Comparison of ENCODE assay signal across 8 cellular contexts in genomic region chr4:83455300-83456183, GRCh38. TPM values are rescaled to one million over a fixed set of nuclear protein-coding genes. Genes with fewer than 3 reads are reported as not detected.
DNase-seq lines count a peak whose midpoint lies in the region; ATAC-seq and TF ChIP-seq lines count a peak whose summit lies in the region.

TSS of gene HELQ (minus strand) at chr4:83455823. CDS start at chr4:83455693, 130 bp downstream.
TSS of gene MRPS18C (plus strand) at chr4:83456058. CDS start at chr4:83456078, 20 bp downstream.

- ATAC-seq in GM21786 (IDR thresholded peaks at IDR 0.05; ENCODE audit: unreplicated experiment) (peak; percentile 92), esophagus mucosa (peak; percentile 97)

- H3K36me3 ChIP-seq in DOHH2 (ENCODE audit: control insufficient read depth, low read length) = peaks cover 82% of the 10 kb centered on the region
- H3K36me3 ChIP-seq in KOPT-K1 (ENCODE audit: insufficient read depth, low read length) = peaks cover 68% of the 10 kb centered on the region
- H3K36me3 ChIP-seq in Peyer's patch = peaks cover 0 to 25% (median 0%) of the 10 kb centered on the region in 3 donors
- peaks cover 35% of the 10 kb centered on the region for H3K36me3 ChIP-seq in muscle layer of colon (ENCODE audit: insufficient read depth, low read length)

- TF ChIP-seq POLR2A in Peyer's patch (IDR thresholded peaks at IDR 0.05) = peak in 1 of 2 donors; percentile 47

- no peaks in the 10 kb centered on the region for H3K9me2 ChIP-seq in DOHH2 (replicated peaks; ENCODE audit: control insufficient read depth, low read length)

- TF ChIP-seq CTCF in DOHH2 (IDR thresholded peaks at IDR 0.05; ENCODE audit: low read depth, low read length, poor library complexity, severe bottlenecking) (peak; percentile 6), Peyer's patch (IDR thresholded peaks at IDR 0.05) (peak in 3 of 6 experiments; percentile 33 to 42 (median 34))

- H3K9ac ChIP-seq in muscle layer of colon (ENCODE audit: low read length) = peak within 1 kb of the TSS; percentile 97

- H3K4me3 ChIP-seq in DOHH2 (ENCODE audit: low read length) (peak within 1 kb of the TSS; percentile 90), Peyer's patch (peak within 1 kb of the TSS; percentile 63 to 76 (median 66)), muscle layer of colon (ENCODE audit: low read depth in 1 of 2, low read length in 2 of 2) (peak within 1 kb of the TSS; percentile 38 to 98)

- peak within 1 kb of the TSS; percentile 75 for H3K4me2 ChIP-seq in DOHH2 (ENCODE audit: low read length)

- peak; percentile 92 to 99 (median 98) for DNase-seq in Peyer's patch
- DNase-seq in activated T-cell treated with anti-CD3 and anti-CD28 coated beads, Interleukin-2, amount 50 U/mL, for 48 hours = peak; percentile 94 to 95
- peak; percentile 86 for DNase-seq in stimulated activated CD8-positive, alpha-beta memory T cell treated with anti-CD3 and anti-CD28 coated beads, Interleukin-7, amount 100 ng/mL, for 24 hours (ENCODE audit: low read depth)

- H3K27ac ChIP-seq in DOHH2 (ENCODE audit: low read depth, low read length) (peak within 1 kb of the TSS; percentile 76), KOPT-K1 (ENCODE audit: low read depth, low read length, poor library complexity, severe bottlenecking) (peak within 1 kb of the TSS; percentile 91), Peyer's patch (peak within 1 kb of the TSS; percentile 89 to 99 (median 94)), muscle layer of colon (ENCODE audit: low read depth, low read length) (peak within 1 kb of the TSS; percentile 79)

- H3K27me3 ChIP-seq in DOHH2 (ENCODE audit: control insufficient read depth, low read length) (no peaks in the 10 kb centered on the region), Peyer's patch (no peaks in the 10 kb centered on the region), muscle layer of colon (ENCODE audit: control insufficient read depth in 1 of 2, insufficient read depth in 2 of 2, low read length in 2 of 2) (no peaks in the 10 kb centered on the region)

- H3K79me2 ChIP-seq in DOHH2 (ENCODE audit: control insufficient read depth, low read length) = peaks cover 82% of the 10 kb centered on the region

- H3K9me3 ChIP-seq in DOHH2 (ENCODE audit: control insufficient read depth, insufficient read depth, low read length) (no peaks in the 10 kb centered on the region), KOPT-K1 (ENCODE audit: insufficient read depth, low read length, poor library complexity, severe bottlenecking) (no peaks in the 10 kb centered on the region), Peyer's patch (no peaks in the 10 kb centered on the region), muscle layer of colon (ENCODE audit: low read length) (no peaks in the 10 kb centered on the region)

- H3F3A ChIP-seq in DOHH2 (ENCODE audit: control insufficient read depth, insufficient read depth) = peaks cover 2% of the 10 kb centered on the region; the same call in 1 of the 2 replicates

- H3K4me1 ChIP-seq in DOHH2 (ENCODE audit: control insufficient read depth, low read length) (peaks cover 38% of the 10 kb centered on the region), Peyer's patch (peaks cover 0 to 24% (median 4%) of the 10 kb centered on the region in 4 donors), muscle layer of colon (ENCODE audit: insufficient read depth, low read length) (peaks cover 10% of the 10 kb centered on the region)

- H4K20me1 ChIP-seq in DOHH2 (ENCODE audit: control insufficient read depth, insufficient read depth, low read depth, low read length) = no peaks in the 10 kb centered on the region

RNA-seq across cellular contexts. Expression of gene HELQ, which starts in this region (rescaled TPM):
- total RNA-seq in Peyer's patch (10 to 100 TPM; 17.0 to 59.4 (median 20.4) TPM), esophagus mucosa (8.0 TPM)

RNA-seq across cellular contexts. Expression of gene MRPS18C, which starts in this region (rescaled TPM):
- total RNA-seq in Peyer's patch (10 to 100 TPM in 3 of 4 donors, 1 to 10 TPM in 1; 9.9 to 30.8 (median 22.7) TPM), esophagus mucosa (51.4 TPM)

Comparison
In these comparisons a context has a peak if more than half of its experiments do, and no peak if none do; other contexts are left out.
1. Peak in every context shown above with its lines: DNase-seq, ATAC-seq, H3K4me3 ChIP-seq and H3K27ac ChIP-seq.